In the genomic region with DNA sequence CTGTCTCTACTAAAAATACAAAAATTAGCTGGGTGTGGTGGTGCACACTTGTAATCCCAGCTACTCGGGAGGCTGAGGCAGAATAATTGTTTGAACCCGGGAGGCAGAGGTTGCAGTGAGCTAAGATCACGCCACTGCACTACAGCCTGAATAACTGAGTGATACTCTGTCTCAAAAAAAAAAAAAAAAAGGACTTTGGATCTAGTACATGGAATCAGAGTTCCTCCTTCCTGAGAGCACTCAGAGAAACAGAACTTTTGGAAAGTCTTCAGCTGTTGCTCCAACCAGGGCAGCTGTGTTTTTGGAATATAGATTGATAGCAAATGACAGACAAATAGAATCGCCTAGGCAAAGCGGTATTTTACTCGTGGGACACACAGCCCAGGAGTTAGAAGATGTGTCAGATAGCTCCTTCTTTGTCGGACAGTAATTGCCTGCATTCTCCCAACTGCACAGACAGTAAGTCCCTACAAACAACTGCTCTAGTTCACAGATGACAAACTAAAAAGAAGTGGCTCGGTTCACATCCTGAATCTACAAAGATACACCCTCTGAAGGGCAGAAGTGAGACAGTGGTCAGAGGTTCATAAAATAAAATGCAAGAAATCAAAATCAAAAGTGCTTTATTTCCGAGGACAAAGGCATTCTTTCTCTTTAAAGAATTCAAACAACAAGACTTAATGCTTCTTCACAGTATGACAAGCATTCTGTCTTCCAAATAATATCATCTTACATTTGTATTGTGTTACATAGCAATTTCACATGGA, we compare ENCODE assay signal across 12 cellular contexts. TPM values are rescaled to one million over a fixed set of nuclear protein-coding genes. Genes with fewer than 3 reads are reported as not detected.
DNase-seq lines count a peak whose midpoint lies in the region; ATAC-seq and TF ChIP-seq lines count a peak whose summit lies in the region.
"Had no signal": no experiment of that assay in that cellular context is flagged by ENCODE, and none has a peak within 500 bp of the region (broad histone marks: within the 10 kb centered on the region; RNA-seq: fewer than 3 reads in every experiment).

No MANE protein-coding gene starts in this region.

- no peak overlapping the region for H3K27ac ChIP-seq in CD4-positive, CD25-positive, alpha-beta regulatory T cell (ENCODE audit: insufficient read depth, low read length, poor library complexity, severe bottlenecking)
- peak overlapping the region; percentile 26 for H3K27ac ChIP-seq in psoas muscle
- no peak overlapping the region for H3K27ac ChIP-seq in PC-9
- H3K27ac ChIP-seq in ovary, result no peak overlapping the region
- H3K27ac ChIP-seq in vagina, result no peak overlapping the region

- no peak overlapping the region for H2AFZ ChIP-seq in PC-9

- CTCF ChIA-PET in PC-9 (lab: Charles Lee), result interaction anchor here (0.5 to 0.8 kb wide), 3 partner anchors 10 to 516 kb away, joined by 3 to 9 read pairs (median 4); no protein-coding TSS in a partner anchor

- no peaks in the 10 kb centered on the region for H3K27me3 ChIP-seq in CD4-positive, CD25-positive, alpha-beta regulatory T cell (ENCODE audit: control insufficient read depth, insufficient read depth, low read length)
- H3K27me3 ChIP-seq in psoas muscle (ENCODE audit: insufficient read depth in 3 of 3, low read length in 2 of 3) (no peaks in the 10 kb centered on the region), PC-9 (ENCODE audit: insufficient read depth, low read depth) (no peaks in the 10 kb centered on the region), ovary (no peaks in the 10 kb centered on the region), vagina (no peaks in the 10 kb centered on the region)

- no peaks in the 10 kb centered on the region for H3K9me3 Mint-ChIP-seq in CD4-positive, CD25-positive, alpha-beta regulatory T cell
- H3K9me3 Mint-ChIP-seq: activated T-helper 1 cell treated with anti-CD3 and anti-CD28 coated beads, Interleukin-12 subunit alpha, Interleukin-12 subunit beta, Interleukin-2, Interleukin-4 antibody, amounts not matched to agents 30 ng/mL and 10 ng/mL and 1 ng/mL, durations not matched to agents 14 hours and 24 hours and 36 hours; neural crest cell had no signal

- no peak for ATAC-seq in CD4-positive, CD25-positive, alpha-beta regulatory T cell (ENCODE audit: low read depth in 2 of 2)
- ATAC-seq in T-helper 17 cell, result no peak
- ATAC-seq in left colon, result peak; percentile 52
- ATAC-seq in psoas muscle, result no peak
- ATAC-seq: HCT116 had no signal

- H3K27ac Mint-ChIP-seq in CD4-positive, CD25-positive, alpha-beta regulatory T cell, result peak overlapping the region in 2 of 3 donors; percentile 37 to 40
- peak overlapping the region; percentile 93 for H3K27ac Mint-ChIP-seq in T-helper 17 cell
- H3K27ac Mint-ChIP-seq: activated T-helper 1 cell treated with anti-CD3 and anti-CD28 coated beads, Interleukin-12 subunit alpha, Interleukin-12 subunit beta, Interleukin-2, Interleukin-4 antibody, amounts not matched to agents 30 ng/mL and 10 ng/mL and 1 ng/mL, durations not matched to agents 14 hours and 24 hours and 36 hours had no signal

- no peak for TF ChIP-seq EP300 in ovary (IDR thresholded peaks at IDR 0.05)

- H4K20me1 ChIP-seq in PC-9 (ENCODE audit: insufficient read depth), result peaks cover 60% of the 10 kb centered on the region

- no TSS peak for BruUV-seq in PC-9 (replicated peaks; lab: Mats Ljungman, UMichigan)

- peaks cover 22% of the 10 kb centered on the region for H3K36me3 Mint-ChIP-seq in CD4-positive, CD25-positive, alpha-beta regulatory T cell
- H3K36me3 Mint-ChIP-seq in T-helper 17 cell (ENCODE audit: low read depth), result peaks cover 7% of the 10 kb centered on the region

- H3K4me2 ChIP-seq in PC-9, result no peak overlapping the region

- intact Hi-C loops in left colon (cut with DNase I, micrococcal nuclease), result no loop called here
- intact Hi-C loops in psoas muscle (cut with DNase I), result no loop called here
- intact Hi-C loops in PC-9 (cut with micrococcal nuclease; ENCODE audit: unreplicated experiment), result no loop called here
- intact Hi-C loops in ovary (cut with DNase I), result loop anchor here in 1 of 4 donors (10.0 kb wide), 1 partner anchor 341 kb away; no protein-coding TSS in a partner anchor
- intact Hi-C loops in vagina (cut with DNase I), result no loop called here

- H3K36me3 ChIP-seq in CD4-positive, CD25-positive, alpha-beta regulatory T cell (ENCODE audit: control insufficient read depth, insufficient read depth, low read length), result peaks cover 22% of the 10 kb centered on the region
- H3K36me3 ChIP-seq in psoas muscle (ENCODE audit: insufficient read depth in 1 of 2, low read depth in 1 of 2) (peaks cover 0 to 20% of the 10 kb centered on the region in 2 donors), PC-9 (ENCODE audit: low read depth) (peaks cover 22% of the 10 kb centered on the region), ovary (no peaks in the 10 kb centered on the region), vagina (peaks cover 0 to 3% of the 10 kb centered on the region in 2 donors)

- H3K27me3 Mint-ChIP-seq in CD4-positive, CD25-positive, alpha-beta regulatory T cell, result no peaks in the 10 kb centered on the region
- no peaks in the 10 kb centered on the region for H3K27me3 Mint-ChIP-seq in T-helper 17 cell

- H3K4me1 ChIP-seq in CD4-positive, CD25-positive, alpha-beta regulatory T cell (ENCODE audit: control insufficient read depth, insufficient read depth, low read length, poor library complexity, severe bottlenecking), result peaks cover 33% of the 10 kb centered on the region
- H3K4me1 ChIP-seq in psoas muscle, result peaks cover 33% of the 10 kb centered on the region
- no peaks in the 10 kb centered on the region for H3K4me1 ChIP-seq in PC-9 (replicated peaks; ENCODE audit: insufficient read depth)
- peaks cover 11% of the 10 kb centered on the region for H3K4me1 ChIP-seq in ovary (ENCODE audit: insufficient read depth)
- H3K4me1 ChIP-seq in vagina, result peaks cover 67% of the 10 kb centered on the region

- H3K9me2 ChIP-seq in PC-9 (ENCODE audit: insufficient read depth), result no peaks in the 10 kb centered on the region

- TF ChIP-seq POLR2A in ovary (IDR thresholded peaks at IDR 0.05) (no peak), vagina (IDR thresholded peaks at IDR 0.05) (no peak)

- no peak for TF ChIP-seq CTCF in psoas muscle (IDR thresholded peaks at IDR 0.05)
- no peak for TF ChIP-seq CTCF in PC-9 (conservative IDR thresholded peaks at IDR 0.05)
- no peak for TF ChIP-seq CTCF in ovary (IDR thresholded peaks at IDR 0.05)
- no peak for TF ChIP-seq CTCF in vagina (IDR thresholded peaks at IDR 0.05)

- DNase-seq in CD4-positive, CD25-positive, alpha-beta regulatory T cell, result no peak
- DNase-seq in T-helper 17 cell (no peak), left colon (no peak), psoas muscle (no peak), COR-L47 (lab: John Stamatoyannopoulos, UW) (no peak), PC-9 (no peak), ovary (no peak), vagina (ENCODE audit: extremely low spot score in 2 of 2) (no peak)
- DNase-seq: central memory CD4-positive, alpha-beta T cell had no signal

- H3K4me3 ChIP-seq in CD4-positive, CD25-positive, alpha-beta regulatory T cell (ENCODE audit: low read depth, low read length), result no peak overlapping the region
- no peak overlapping the region for H3K4me3 ChIP-seq in psoas muscle
- no peak overlapping the region for H3K4me3 ChIP-seq in PC-9
- no peak overlapping the region for H3K4me3 ChIP-seq in ovary
- H3K4me3 ChIP-seq in vagina, result no peak overlapping the region

- peaks cover 40 to 79% (median 57%) of the 10 kb centered on the region in 4 donors for H3K4me1 Mint-ChIP-seq in CD4-positive, CD25-positive, alpha-beta regulatory T cell
- H3K4me1 Mint-ChIP-seq in T-helper 17 cell, result peaks cover 56% of the 10 kb centered on the region

- WGBS in psoas muscle, 3 donors, result 46 to 58% (median 47%) methylated on average over 9 of the region's 9 CpGs
- 31 to 37% (median 33%) methylated on average over 9 of the region's 9 CpGs for WGBS in ovary, 3 donors

- H3K9me3 ChIP-seq in CD4-positive, CD25-positive, alpha-beta regulatory T cell (ENCODE audit: control insufficient read depth in 2 of 2, low read length in 2 of 2), result no peaks in the 10 kb centered on the region
- H3K9me3 ChIP-seq in T-helper 17 cell (ENCODE audit: control insufficient read depth, low read length, poor library complexity, severe bottlenecking) (no peaks in the 10 kb centered on the region), psoas muscle (no peaks in the 10 kb centered on the region), PC-9 (ENCODE audit: insufficient read depth, low read depth) (no peaks in the 10 kb centered on the region), ovary (no peaks in the 10 kb centered on the region), vagina (no peaks in the 10 kb centered on the region)

- peaks cover 88% of the 10 kb centered on the region for H3K79me2 ChIP-seq in PC-9 (ENCODE audit: low read depth)

- peaks cover 52% of the 10 kb centered on the region for H3F3A ChIP-seq in PC-9 (ENCODE audit: insufficient read depth, low read depth)

- POLR2A ChIA-PET in PC-9 (lab: Charles Lee; ENCODE audit: unreplicated experiment), result interaction anchor here (0.6 to 0.7 kb wide), 3 partner anchors 113 to 1259 kb away, joined by 5 to 20 read pairs (median 13); no protein-coding TSS in a partner anchor

- no peak overlapping the region for H3K4me3 Mint-ChIP-seq in CD4-positive, CD25-positive, alpha-beta regulatory T cell
- H3K4me3 Mint-ChIP-seq in T-helper 17 cell, result no peak overlapping the region
- H3K4me3 Mint-ChIP-seq: activated T-helper 1 cell treated with anti-CD3 and anti-CD28 coated beads, Interleukin-12 subunit alpha, Interleukin-12 subunit beta, Interleukin-2, Interleukin-4 antibody, amounts not matched to agents 30 ng/mL and 10 ng/mL and 1 ng/mL, durations not matched to agents 14 hours and 24 hours and 36 hours; neural crest cell had no signal

RNA-seq across cellular contexts. Expression of gene NEK9, which starts 17.1 kb away (rescaled TPM):
- total RNA-seq in CD4-positive, CD25-positive, alpha-beta regulatory T cell, result 58.4 TPM
- 10 to 100 TPM; 10.8 to 14.4 (median 12.6) TPM for polyA plus RNA-seq in CD4-positive, CD25-positive, alpha-beta regulatory T cell
- total RNA-seq in T-helper 17 cell, result 10 to 100 TPM; 61.7 to 63.6 TPM
- total RNA-seq in left colon, result 10 to 100 TPM; 44.8 to 47.6 TPM
- total RNA-seq in psoas muscle, result 100 to 1,000 TPM in 1 of 4 donors, 10 to 100 TPM in 3; 69.1 to 116 (median 88.5) TPM
- 10 to 100 TPM; 17.9 to 49.0 (median 28.0) TPM for polyA plus RNA-seq in psoas muscle
- total RNA-seq in PC-9 (2021), result 170 and 174 TPM in 2 replicates
- 100 to 1,000 TPM in 4 of 7 donors, 10 to 100 TPM in 3; 58.1 to 140 (median 117) TPM for total RNA-seq in ovary
- 100 to 1,000 TPM in 1 of 2 donors, 10 to 100 TPM in 1; 57.0 to 105 TPM for polyA plus RNA-seq in ovary
- 58.4 TPM for total RNA-seq in vagina

RNA-seq across cellular contexts. Expression of gene TMED10, which starts 32.5 kb away (rescaled TPM):
- 128 TPM for total RNA-seq in CD4-positive, CD25-positive, alpha-beta regulatory T cell
- 100 to 1,000 TPM; 238 to 265 (median 250) TPM for polyA plus RNA-seq in CD4-positive, CD25-positive, alpha-beta regulatory T cell
- total RNA-seq in T-helper 17 cell, result 100 to 1,000 TPM; 190 to 195 TPM
- total RNA-seq in left colon, result 100 to 1,000 TPM; 333 to 360 TPM
- 100 to 1,000 TPM; 128 to 203 (median 159) TPM for total RNA-seq in psoas muscle
- 100 to 1,000 TPM in 2 of 3 donors, 10 to 100 TPM in 1; 88.2 to 255 (median 101) TPM for polyA plus RNA-seq in psoas muscle
- total RNA-seq in PC-9 (2021), result 709 and 770 TPM in 2 replicates
- total RNA-seq in ovary, result 100 to 1,000 TPM; 172 to 446 (median 287) TPM
- polyA plus RNA-seq in ovary, result 100 to 1,000 TPM; 164 to 315 TPM
- total RNA-seq in vagina, result 249 TPM
